In genomic region chr2:148538375-148538774, GRCh38 we compare ENCODE assay signal across 17 cellular contexts.
A peak's percentile ranks its signal among the peaks of the same experiment; 100 is the strongest.
DNase-seq lines count a peak whose midpoint lies in the region; ATAC-seq, FAIRE-seq and TF ChIP-seq lines count a peak whose summit lies in the region.
"Had no signal": no experiment of that assay in that cellular context is flagged by ENCODE, and none has a peak within 500 bp of the region (broad histone marks: within the 10 kb centered on the region; RNA-seq: fewer than 3 reads in every experiment).

No MANE protein-coding gene starts in this region.

- peak; percentile 3 for TF ChIP-seq CTCF in GM13977 (IDR thresholded peaks at IDR 0.05; ENCODE audit: extremely low read depth, insufficient read depth, missing control alignments)
- peak in 1 of 3 experiments; percentile 23; a peak in 1 of 6 replicates for TF ChIP-seq CTCF in K562 (IDR thresholded peaks at IDR 0.05 in 2 of 3, conservative IDR thresholded peaks at IDR 0.05 in 1 of 3; ENCODE audit: insufficient read depth in 2 of 3, low read depth in 1 of 3, low read length in 3 of 3)

- no peak overlapping the region for H3K9ac ChIP-seq in K562 (ENCODE audit: insufficient read depth in 1 of 2, low read depth in 2 of 2, low read length in 2 of 2)

- intact Hi-C loops in K562 (cut with micrococcal nuclease), result no loop called here

- DNase-seq in activated T-cell treated with anti-CD3 and anti-CD28 coated beads, Interleukin-2, amount 50 U/mL, for 48 hours, result peak; percentile 17 to 18
- DNase-seq in activated T-cell treated with anti-CD3 and anti-CD28 coated beads, Interleukin-2, amount 50 U/mL, for 1 hour, result no peak
- DNase-seq in GM13977 (ENCODE audit: low spot score) (no peak), T-cell (peak in 1 of 34 experiments; percentile 5), K562 (ENCODE audit: extremely low read depth in 1 of 4, low spot score in 3 of 4) (no peak), NCI-H2081 treated with DMSO at 0.1 percent for 48 hours (lab: John Stamatoyannopoulos, UW) (no peak), kidney tubule cell (ENCODE audit: low spot score) (no peak)
- DNase-seq: Calu3; CD4-positive, CD25-positive, alpha-beta regulatory T cell; NCI-H1417 treated with DMSO at 0.1 percent for 48 hours; NCI-H1930; NCI-H2171; NCI-H446 treated with DMSO at 0.1 percent for 48 hours; PC-9; SJCRH30 had no signal

- no TSS peak for BruUV-seq in K562 (replicated peaks; lab: Mats Ljungman, UMichigan)

- peak; percentile 47 to 52; a peak in 2 of 4 replicates for TF ChIP-seq RAD21 in K562 (CRISPR knock-in tag; conservative IDR thresholded peaks at IDR 0.05 in 1 of 2, IDR thresholded peaks at IDR 0.05 in 1 of 2)

- no peaks in the 10 kb centered on the region for H3K79me2 ChIP-seq in K562 (ENCODE audit: control insufficient read depth, insufficient read depth, low read length)

- no peak for FAIRE-seq in K562 (lab: Jason Lieb, UNC)

- H3K9me1 ChIP-seq in K562 (ENCODE audit: control insufficient read depth, insufficient read depth, low read length), result no peaks in the 10 kb centered on the region

- no peaks in the 10 kb centered on the region for H3K9me3 ChIP-seq in K562 (replicated peaks; ENCODE audit: control insufficient read depth, insufficient read depth, low read depth, low read length)
- H3K9me3 ChIP-seq: SJCRH30 had no signal

- no peak overlapping the region for H3K27ac ChIP-seq in K562 (ENCODE audit: extremely low read depth, low read depth, low read length)
- H3K27ac ChIP-seq: PC-9, SJCRH30 had no signal

- H3K36me3 ChIP-seq in K562 (ENCODE audit: control insufficient read depth, insufficient read depth, low read length), result no peaks in the 10 kb centered on the region
- H3K36me3 ChIP-seq: SJCRH30 had no signal

- no peak overlapping the region for H3K4me3 ChIP-seq in K562
- H3K4me3 ChIP-seq: GM23338, PC-9, SJCRH30 had no signal

- peak overlapping the region; percentile 53 to 74 for H3K27ac Mint-ChIP-seq in T-cell
- H3K27ac Mint-ChIP-seq: GM23338 had no signal

- WGBS in K562 (ENCODE audit: insufficient coverage, low coverage, missing lambda C conversion rate), result 0% methylated on average over 1 of the region's 1 CpG

- peaks cover 3% of the 10 kb centered on the region; the same call in 1 of the 2 replicates for H4K20me1 ChIP-seq in K562 (replicated peaks; ENCODE audit: control insufficient read depth, insufficient read depth, low read length)

- H3K4me2 ChIP-seq in K562 (ENCODE audit: insufficient read depth, low read length), result no peak overlapping the region
- H3K4me2 ChIP-seq: GM23338, PC-9 had no signal

- H3K27me3 ChIP-seq in K562 (ENCODE audit: control insufficient read depth in 2 of 2, insufficient read depth in 2 of 2, low read length in 2 of 2), result peaks cover 0 to 12% of the 10 kb centered on the region in 2 experiments; a peak in 3 of 5 replicates
- H3K27me3 ChIP-seq: SJCRH30 had no signal

- in situ Hi-C loops in GM13977 (cut with MboI; ENCODE audit: low pct_unique_long_range_greater_than_20kb, low sequenced_read_pairs, unreplicated experiment) (loop anchor here (25.0 kb wide), 1 partner anchor 449 kb away; no protein-coding TSS in a partner anchor), K562 (cut with MboI) (no loop called here)

- no peak overlapping the region for H3K4me3 Mint-ChIP-seq in T-cell
- H3K4me3 Mint-ChIP-seq: GM23338 had no signal

- H3K27me3 Mint-ChIP-seq in T-cell, result no peaks in the 10 kb centered on the region
- H3K27me3 Mint-ChIP-seq: CD4-positive, CD25-positive, alpha-beta regulatory T cell had no signal

- CTCF ChIA-PET in T-cell (lab: Charles Lee) (interaction anchor here in 1 of 2 donors (0.6 to 1.5 kb wide), 4 partner anchors 9 to 440 kb away, joined by 3 to 4 read pairs (median 3); no protein-coding TSS in a partner anchor), K562 (lab: Yijun Ruan, JAX; ENCODE audit: low intra/inter-chr PET ratio) (no interaction called here)

- POLR2A ChIA-PET in T-cell (lab: Charles Lee), result interaction anchor here (0.6 to 1.8 kb wide), 4 partner anchors 9 to 88 kb away, joined by 3 to 8 read pairs (median 5); no protein-coding TSS in a partner anchor
- POLR2A ChIA-PET in K562 (lab: Yijun Ruan, JAX), result no interaction called here

- TF ChIP-seq POLR2A in K562 (conservative IDR thresholded peaks at IDR 0.05), result no peak

- no peak overlapping the region for H2AFZ ChIP-seq in K562 (ENCODE audit: low read depth, low read length)
- H2AFZ ChIP-seq: GM23338, PC-9 had no signal

- H3K4me1 ChIP-seq in K562 (replicated peaks in 1 of 2; ENCODE audit: control insufficient read depth in 2 of 2, insufficient read depth in 2 of 2, low read length in 2 of 2), result peaks cover 4 to 27% of the 10 kb centered on the region in 2 experiments; a peak in 4 of 5 replicates
- H3K4me1 ChIP-seq: SJCRH30 had no signal

- TF ChIP-seq EP300 in K562 (IDR thresholded peaks at IDR 0.05; ENCODE audit: low read length), result no peak

- no peaks in the 10 kb centered on the region for H3K9me3 Mint-ChIP-seq in T-cell
- H3K9me3 Mint-ChIP-seq: GM23338 had no signal

- ATAC-seq in T-cell (replicated peaks in 1 of 4), result peak in 1 of 4 experiments; percentile 53
- ATAC-seq in K562, result no peak
- no peak for ATAC-seq in HG03159 (IDR thresholded peaks at IDR 0.05; ENCODE audit: unreplicated experiment)
- ATAC-seq: GM23338 had no signal

- H3K36me3 Mint-ChIP-seq in T-cell, result no peaks in the 10 kb centered on the region
- H3K36me3 Mint-ChIP-seq: CD4-positive, CD25-positive, alpha-beta regulatory T cell had no signal

- H3K4me1 Mint-ChIP-seq in T-cell, result peaks cover 58 to 63% (median 60%) of the 10 kb centered on the region in 3 donors

TF ChIP-seq in K562, 482 proteins besides CTCF, POLR2A, EP300 and RAD21:
- TF ChIP-seq HLTF (IDR thresholded peaks at IDR 0.05), result no peak
- TF ChIP-seq GATA2 (CRISPR knock-in tag; IDR thresholded peaks at IDR 0.05), result 0 out of 2 replicates have a peak, but pooled peaks have one; percentile 8
- no peak for TF ChIP-seq ZNF41 (CRISPR knock-in tag; conservative IDR thresholded peaks at IDR 0.05)

Comparison
In these comparisons a context has a peak if more than half of its experiments do, and no peak if none do; other contexts are left out.
1. DNase-seq: peak in activated T-cell treated with anti-CD3 and anti-CD28 coated beads, Interleukin-2, amount 50 U/mL, for 48 hours (2 of 2); none in activated T-cell treated with anti-CD3 and anti-CD28 coated beads, Interleukin-2, amount 50 U/mL, for 1 hour (single experiment), GM13977 (single experiment), K562 (0 of 4), NCI-H2081 treated with DMSO at 0.1 percent for 48 hours (single experiment) and kidney tubule cell (single experiment).